ENCODE assay signal across 2 cellular contexts in genomic region chr7:28179081-28180030, GRCh38.
A peak's percentile ranks its signal among the peaks of the same experiment; 100 is the strongest.
TF ChIP-seq lines count a peak whose summit lies in the region.

No MANE protein-coding gene starts in this region.

TF ChIP-seq in GM23338, 12 proteins besides CTCF, POLR2A, EP300 and RAD21 (continued from another document):
- TF ChIP-seq ZNF462 (CRISPR knock-in tag; IDR thresholded peaks at IDR 0.05) = no peak
- no peak for TF ChIP-seq STAT1 (IDR thresholded peaks at IDR 0.05; ENCODE audit: unreplicated experiment)
- no peak for TF ChIP-seq EZH2phosphoT487 (IDR thresholded peaks at IDR 0.05; ENCODE audit: unreplicated experiment)
- no peak for TF ChIP-seq ZNF114 (CRISPR knock-in tag; IDR thresholded peaks at IDR 0.05)
- TF ChIP-seq, protein P1, sequence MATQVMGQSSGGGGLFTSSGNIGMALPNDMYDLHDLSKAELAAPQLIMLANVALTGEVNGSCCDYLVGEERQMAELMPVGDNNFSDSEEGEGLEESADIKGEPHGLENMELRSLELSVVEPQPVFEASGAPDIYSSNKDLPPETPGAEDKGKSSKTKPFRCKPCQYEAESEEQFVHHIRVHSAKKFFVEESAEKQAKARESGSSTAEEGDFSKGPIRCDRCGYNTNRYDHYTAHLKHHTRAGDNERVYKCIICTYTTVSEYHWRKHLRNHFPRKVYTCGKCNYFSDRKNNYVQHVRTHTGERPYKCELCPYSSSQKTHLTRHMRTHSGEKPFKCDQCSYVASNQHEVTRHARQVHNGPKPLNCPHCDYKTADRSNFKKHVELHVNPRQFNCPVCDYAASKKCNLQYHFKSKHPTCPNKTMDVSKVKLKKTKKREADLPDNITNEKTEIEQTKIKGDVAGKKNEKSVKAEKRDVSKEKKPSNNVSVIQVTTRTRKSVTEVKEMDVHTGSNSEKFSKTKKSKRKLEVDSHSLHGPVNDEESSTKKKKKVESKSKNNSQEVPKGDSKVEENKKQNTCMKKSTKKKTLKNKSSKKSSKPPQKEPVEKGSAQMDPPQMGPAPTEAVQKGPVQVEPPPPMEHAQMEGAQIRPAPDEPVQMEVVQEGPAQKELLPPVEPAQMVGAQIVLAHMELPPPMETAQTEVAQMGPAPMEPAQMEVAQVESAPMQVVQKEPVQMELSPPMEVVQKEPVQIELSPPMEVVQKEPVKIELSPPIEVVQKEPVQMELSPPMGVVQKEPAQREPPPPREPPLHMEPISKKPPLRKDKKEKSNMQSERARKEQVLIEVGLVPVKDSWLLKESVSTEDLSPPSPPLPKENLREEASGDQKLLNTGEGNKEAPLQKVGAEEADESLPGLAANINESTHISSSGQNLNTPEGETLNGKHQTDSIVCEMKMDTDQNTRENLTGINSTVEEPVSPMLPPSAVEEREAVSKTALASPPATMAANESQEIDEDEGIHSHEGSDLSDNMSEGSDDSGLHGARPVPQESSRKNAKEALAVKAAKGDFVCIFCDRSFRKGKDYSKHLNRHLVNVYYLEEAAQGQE (IDR thresholded peaks at IDR 0.05; ENCODE audit: unreplicated experiment) = no peak
- no peak for TF ChIP-seq NANOG (IDR thresholded peaks at IDR 0.05; ENCODE audit: borderline replicate concordance)
- no peak for TF ChIP-seq JUNB (IDR thresholded peaks at IDR 0.05; ENCODE audit: unreplicated experiment)
- TF ChIP-seq, protein P2, sequence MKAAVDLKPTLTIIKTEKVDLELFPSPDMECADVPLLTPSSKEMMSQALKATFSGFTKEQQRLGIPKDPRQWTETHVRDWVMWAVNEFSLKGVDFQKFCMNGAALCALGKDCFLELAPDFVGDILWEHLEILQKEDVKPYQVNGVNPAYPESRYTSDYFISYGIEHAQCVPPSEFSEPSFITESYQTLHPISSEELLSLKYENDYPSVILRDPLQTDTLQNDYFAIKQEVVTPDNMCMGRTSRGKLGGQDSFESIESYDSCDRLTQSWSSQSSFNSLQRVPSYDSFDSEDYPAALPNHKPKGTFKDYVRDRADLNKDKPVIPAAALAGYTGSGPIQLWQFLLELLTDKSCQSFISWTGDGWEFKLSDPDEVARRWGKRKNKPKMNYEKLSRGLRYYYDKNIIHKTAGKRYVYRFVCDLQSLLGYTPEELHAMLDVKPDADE (IDR thresholded peaks at IDR 0.05) = no peak
- TF ChIP-seq EZH2 (IDR thresholded peaks at IDR 0.05; ENCODE audit: low read depth, unreplicated experiment) = no peak
- no peak for TF ChIP-seq ZNF331 (CRISPR knock-in tag; IDR thresholded peaks at IDR 0.05; ENCODE audit: low read depth)
- TF ChIP-seq POLR2AphosphoS5 (IDR thresholded peaks at IDR 0.05; ENCODE audit: low read depth) = no peak

TF ChIP-seq in K562, 482 proteins besides CTCF, POLR2A, EP300 and RAD21 (continued from another document and continues in another):
- no peak for TF ChIP-seq UBTF (IDR thresholded peaks at IDR 0.05; ENCODE audit: borderline replicate concordance in 1 of 2, low read depth in 2 of 2, low read length in 2 of 2)
- TF ChIP-seq RFX5 (IDR thresholded peaks at IDR 0.05; ENCODE audit: low read depth, low read length) = no peak
- TF ChIP-seq, protein P3, sequence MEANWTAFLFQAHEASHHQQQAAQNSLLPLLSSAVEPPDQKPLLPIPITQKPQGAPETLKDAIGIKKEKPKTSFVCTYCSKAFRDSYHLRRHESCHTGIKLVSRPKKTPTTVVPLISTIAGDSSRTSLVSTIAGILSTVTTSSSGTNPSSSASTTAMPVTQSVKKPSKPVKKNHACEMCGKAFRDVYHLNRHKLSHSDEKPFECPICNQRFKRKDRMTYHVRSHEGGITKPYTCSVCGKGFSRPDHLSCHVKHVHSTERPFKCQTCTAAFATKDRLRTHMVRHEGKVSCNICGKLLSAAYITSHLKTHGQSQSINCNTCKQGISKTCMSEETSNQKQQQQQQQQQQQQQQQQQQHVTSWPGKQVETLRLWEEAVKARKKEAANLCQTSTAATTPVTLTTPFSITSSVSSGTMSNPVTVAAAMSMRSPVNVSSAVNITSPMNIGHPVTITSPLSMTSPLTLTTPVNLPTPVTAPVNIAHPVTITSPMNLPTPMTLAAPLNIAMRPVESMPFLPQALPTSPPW (CRISPR knock-in tag; IDR thresholded peaks at IDR 0.05) = peak; percentile 94
- no peak for TF ChIP-seq ZNF384 (IDR thresholded peaks at IDR 0.05; ENCODE audit: low read depth, low read length)
- TF ChIP-seq SMARCA4 (IDR thresholded peaks at IDR 0.05) = no peak
- TF ChIP-seq, protein P4, sequence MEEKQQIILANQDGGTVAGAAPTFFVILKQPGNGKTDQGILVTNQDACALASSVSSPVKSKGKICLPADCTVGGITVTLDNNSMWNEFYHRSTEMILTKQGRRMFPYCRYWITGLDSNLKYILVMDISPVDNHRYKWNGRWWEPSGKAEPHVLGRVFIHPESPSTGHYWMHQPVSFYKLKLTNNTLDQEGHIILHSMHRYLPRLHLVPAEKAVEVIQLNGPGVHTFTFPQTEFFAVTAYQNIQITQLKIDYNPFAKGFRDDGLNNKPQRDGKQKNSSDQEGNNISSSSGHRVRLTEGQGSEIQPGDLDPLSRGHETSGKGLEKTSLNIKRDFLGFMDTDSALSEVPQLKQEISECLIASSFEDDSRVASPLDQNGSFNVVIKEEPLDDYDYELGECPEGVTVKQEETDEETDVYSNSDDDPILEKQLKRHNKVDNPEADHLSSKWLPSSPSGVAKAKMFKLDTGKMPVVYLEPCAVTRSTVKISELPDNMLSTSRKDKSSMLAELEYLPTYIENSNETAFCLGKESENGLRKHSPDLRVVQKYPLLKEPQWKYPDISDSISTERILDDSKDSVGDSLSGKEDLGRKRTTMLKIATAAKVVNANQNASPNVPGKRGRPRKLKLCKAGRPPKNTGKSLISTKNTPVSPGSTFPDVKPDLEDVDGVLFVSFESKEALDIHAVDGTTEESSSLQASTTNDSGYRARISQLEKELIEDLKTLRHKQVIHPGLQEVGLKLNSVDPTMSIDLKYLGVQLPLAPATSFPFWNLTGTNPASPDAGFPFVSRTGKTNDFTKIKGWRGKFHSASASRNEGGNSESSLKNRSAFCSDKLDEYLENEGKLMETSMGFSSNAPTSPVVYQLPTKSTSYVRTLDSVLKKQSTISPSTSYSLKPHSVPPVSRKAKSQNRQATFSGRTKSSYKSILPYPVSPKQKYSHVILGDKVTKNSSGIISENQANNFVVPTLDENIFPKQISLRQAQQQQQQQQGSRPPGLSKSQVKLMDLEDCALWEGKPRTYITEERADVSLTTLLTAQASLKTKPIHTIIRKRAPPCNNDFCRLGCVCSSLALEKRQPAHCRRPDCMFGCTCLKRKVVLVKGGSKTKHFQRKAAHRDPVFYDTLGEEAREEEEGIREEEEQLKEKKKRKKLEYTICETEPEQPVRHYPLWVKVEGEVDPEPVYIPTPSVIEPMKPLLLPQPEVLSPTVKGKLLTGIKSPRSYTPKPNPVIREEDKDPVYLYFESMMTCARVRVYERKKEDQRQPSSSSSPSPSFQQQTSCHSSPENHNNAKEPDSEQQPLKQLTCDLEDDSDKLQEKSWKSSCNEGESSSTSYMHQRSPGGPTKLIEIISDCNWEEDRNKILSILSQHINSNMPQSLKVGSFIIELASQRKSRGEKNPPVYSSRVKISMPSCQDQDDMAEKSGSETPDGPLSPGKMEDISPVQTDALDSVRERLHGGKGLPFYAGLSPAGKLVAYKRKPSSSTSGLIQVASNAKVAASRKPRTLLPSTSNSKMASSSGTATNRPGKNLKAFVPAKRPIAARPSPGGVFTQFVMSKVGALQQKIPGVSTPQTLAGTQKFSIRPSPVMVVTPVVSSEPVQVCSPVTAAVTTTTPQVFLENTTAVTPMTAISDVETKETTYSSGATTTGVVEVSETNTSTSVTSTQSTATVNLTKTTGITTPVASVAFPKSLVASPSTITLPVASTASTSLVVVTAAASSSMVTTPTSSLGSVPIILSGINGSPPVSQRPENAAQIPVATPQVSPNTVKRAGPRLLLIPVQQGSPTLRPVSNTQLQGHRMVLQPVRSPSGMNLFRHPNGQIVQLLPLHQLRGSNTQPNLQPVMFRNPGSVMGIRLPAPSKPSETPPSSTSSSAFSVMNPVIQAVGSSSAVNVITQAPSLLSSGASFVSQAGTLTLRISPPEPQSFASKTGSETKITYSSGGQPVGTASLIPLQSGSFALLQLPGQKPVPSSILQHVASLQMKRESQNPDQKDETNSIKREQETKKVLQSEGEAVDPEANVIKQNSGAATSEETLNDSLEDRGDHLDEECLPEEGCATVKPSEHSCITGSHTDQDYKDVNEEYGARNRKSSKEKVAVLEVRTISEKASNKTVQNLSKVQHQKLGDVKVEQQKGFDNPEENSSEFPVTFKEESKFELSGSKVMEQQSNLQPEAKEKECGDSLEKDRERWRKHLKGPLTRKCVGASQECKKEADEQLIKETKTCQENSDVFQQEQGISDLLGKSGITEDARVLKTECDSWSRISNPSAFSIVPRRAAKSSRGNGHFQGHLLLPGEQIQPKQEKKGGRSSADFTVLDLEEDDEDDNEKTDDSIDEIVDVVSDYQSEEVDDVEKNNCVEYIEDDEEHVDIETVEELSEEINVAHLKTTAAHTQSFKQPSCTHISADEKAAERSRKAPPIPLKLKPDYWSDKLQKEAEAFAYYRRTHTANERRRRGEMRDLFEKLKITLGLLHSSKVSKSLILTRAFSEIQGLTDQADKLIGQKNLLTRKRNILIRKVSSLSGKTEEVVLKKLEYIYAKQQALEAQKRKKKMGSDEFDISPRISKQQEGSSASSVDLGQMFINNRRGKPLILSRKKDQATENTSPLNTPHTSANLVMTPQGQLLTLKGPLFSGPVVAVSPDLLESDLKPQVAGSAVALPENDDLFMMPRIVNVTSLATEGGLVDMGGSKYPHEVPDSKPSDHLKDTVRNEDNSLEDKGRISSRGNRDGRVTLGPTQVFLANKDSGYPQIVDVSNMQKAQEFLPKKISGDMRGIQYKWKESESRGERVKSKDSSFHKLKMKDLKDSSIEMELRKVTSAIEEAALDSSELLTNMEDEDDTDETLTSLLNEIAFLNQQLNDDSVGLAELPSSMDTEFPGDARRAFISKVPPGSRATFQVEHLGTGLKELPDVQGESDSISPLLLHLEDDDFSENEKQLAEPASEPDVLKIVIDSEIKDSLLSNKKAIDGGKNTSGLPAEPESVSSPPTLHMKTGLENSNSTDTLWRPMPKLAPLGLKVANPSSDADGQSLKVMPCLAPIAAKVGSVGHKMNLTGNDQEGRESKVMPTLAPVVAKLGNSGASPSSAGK (IDR thresholded peaks at IDR 0.05) = no peak
- TF ChIP-seq CREB1 (IDR thresholded peaks at IDR 0.05) = no peak
- TF ChIP-seq CREB1 (CRISPR knock-in tag; IDR thresholded peaks at IDR 0.05) = no peak
- TF ChIP-seq ZNF639 (CRISPR knock-in tag; conservative IDR thresholded peaks at IDR 0.05 in 1 of 2, IDR thresholded peaks at IDR 0.05 in 1 of 2) = peak in 1 of 2 experiments; percentile 58; a peak in 2 of 4 replicates
- TF ChIP-seq HMGXB4 (CRISPR knock-in tag; IDR thresholded peaks at IDR 0.05) = no peak
- TF ChIP-seq, protein P5, sequence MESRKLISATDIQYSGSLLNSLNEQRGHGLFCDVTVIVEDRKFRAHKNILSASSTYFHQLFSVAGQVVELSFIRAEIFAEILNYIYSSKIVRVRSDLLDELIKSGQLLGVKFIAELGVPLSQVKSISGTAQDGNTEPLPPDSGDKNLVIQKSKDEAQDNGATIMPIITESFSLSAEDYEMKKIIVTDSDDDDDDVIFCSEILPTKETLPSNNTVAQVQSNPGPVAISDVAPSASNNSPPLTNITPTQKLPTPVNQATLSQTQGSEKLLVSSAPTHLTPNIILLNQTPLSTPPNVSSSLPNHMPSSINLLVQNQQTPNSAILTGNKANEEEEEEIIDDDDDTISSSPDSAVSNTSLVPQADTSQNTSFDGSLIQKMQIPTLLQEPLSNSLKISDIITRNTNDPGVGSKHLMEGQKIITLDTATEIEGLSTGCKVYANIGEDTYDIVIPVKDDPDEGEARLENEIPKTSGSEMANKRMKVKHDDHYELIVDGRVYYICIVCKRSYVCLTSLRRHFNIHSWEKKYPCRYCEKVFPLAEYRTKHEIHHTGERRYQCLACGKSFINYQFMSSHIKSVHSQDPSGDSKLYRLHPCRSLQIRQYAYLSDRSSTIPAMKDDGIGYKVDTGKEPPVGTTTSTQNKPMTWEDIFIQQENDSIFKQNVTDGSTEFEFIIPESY (CRISPR knock-in tag; IDR thresholded peaks at IDR 0.05) = peak; percentile 63; the same call in 1 of the 2 replicates
- TF ChIP-seq ZNF347 (CRISPR knock-in tag; IDR thresholded peaks at IDR 0.05; ENCODE audit: low read depth) = no peak
- TF ChIP-seq CHCHD3 (CRISPR knock-in tag; IDR thresholded peaks at IDR 0.05) = no peak
- TF ChIP-seq ZNF589 (CRISPR knock-in tag; IDR thresholded peaks at IDR 0.05; ENCODE audit: low read depth) = no peak
- TF ChIP-seq KAT7 (CRISPR knock-in tag; IDR thresholded peaks at IDR 0.05; ENCODE audit: borderline replicate concordance) = no peak
- TF ChIP-seq SMARCC2 (IDR thresholded peaks at IDR 0.05; ENCODE audit: low read depth) = no peak
- TF ChIP-seq SAFB2 (IDR thresholded peaks at IDR 0.05; ENCODE audit: borderline replicate concordance, low read depth, low read length, severe bottlenecking) = no peak
- no peak for TF ChIP-seq ILF3 (IDR thresholded peaks at IDR 0.05; ENCODE audit: borderline replicate concordance)
